ENCODE assay signal across 8 cellular contexts in the genomic region with DNA sequence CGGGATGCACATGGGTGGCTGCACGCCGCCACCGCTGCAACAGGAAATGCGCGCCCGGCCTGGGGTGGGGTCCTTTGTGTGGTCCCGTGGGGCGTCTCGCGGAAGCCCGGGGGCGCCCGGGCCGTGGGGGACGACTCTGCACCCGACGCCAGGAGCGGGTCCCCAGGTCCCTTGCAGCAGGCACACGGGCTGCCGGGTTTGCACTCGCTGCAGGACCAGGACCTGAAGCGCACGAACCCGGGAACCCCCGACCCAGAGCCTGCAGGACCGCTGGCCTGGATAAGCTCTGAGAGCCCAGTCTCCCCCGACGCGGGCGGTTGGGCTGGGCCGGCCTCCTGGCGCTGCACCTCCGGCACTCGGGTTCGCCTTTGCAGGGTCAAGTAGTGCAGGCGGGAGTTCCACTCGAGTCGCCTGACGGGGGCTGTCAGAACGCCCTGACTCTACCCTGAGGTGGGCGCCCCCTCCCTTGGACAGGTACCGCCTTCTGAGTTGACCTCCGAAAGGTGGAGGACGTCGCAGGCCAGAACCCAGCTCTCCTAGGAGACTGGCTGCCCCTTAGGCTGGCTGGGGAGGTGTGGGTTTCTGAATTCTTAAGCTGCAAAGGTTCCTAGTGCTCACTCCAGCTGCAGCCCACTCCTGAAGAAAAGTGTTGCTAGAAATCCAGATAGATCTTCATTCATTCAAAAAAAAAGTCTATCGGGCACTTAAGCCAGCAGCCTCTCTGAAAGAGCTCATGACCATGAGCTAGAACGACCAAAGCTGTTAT.
DNase-seq lines count a peak whose midpoint lies in the region; ATAC-seq, FAIRE-seq and TF ChIP-seq lines count a peak whose summit lies in the region.

No MANE protein-coding gene starts in this region.

- CTCF ChIA-PET in Calu3 (lab: Charles Lee) = interaction anchor here (0.6 kb wide), 1 partner anchor 160 kb away, joined by 3 read pairs; no protein-coding TSS in a partner anchor
- CTCF ChIA-PET in PC-9 (lab: Charles Lee) = interaction anchor here (0.6 to 1.6 kb wide), 2 partner anchors 25 to 190 kb away, joined by 3 to 11 read pairs; no protein-coding TSS in a partner anchor

- peaks cover 18% of the 10 kb centered on the region for H3K4me1 Mint-ChIP-seq in Calu3 (ENCODE audit: low read depth, unreplicated experiment)
- peaks cover 21 to 23% of the 10 kb centered on the region in 2 donors for H3K4me1 Mint-ChIP-seq in natural killer cell treated with Interleukin-12 subunit alpha and Interleukin-12 subunit beta and Interleukin-15 and Interleukin-18, amount 100 ng/mL, for 72 hours (ENCODE audit: low read depth in 2 of 2)

- H3K36me3 ChIP-seq in PC-9 (ENCODE audit: low read depth) (no peaks in the 10 kb centered on the region), esophagus (ENCODE audit: control insufficient read depth in 2 of 2, insufficient read depth in 2 of 2, low read length in 1 of 2) (peaks cover 0 to 2% of the 10 kb centered on the region in 2 donors)

- peak; percentile 21 for ATAC-seq in GM21717 (IDR thresholded peaks at IDR 0.05; ENCODE audit: unreplicated experiment)
- no peak for ATAC-seq in natural killer cell treated with Interleukin-12 subunit alpha and Interleukin-12 subunit beta and Interleukin-15 and Interleukin-18, amount 100 ng/mL, for 72 hours
- ATAC-seq in HG02885 (IDR thresholded peaks at IDR 0.05; ENCODE audit: poor library complexity, unreplicated experiment) = no peak

- H3K4me3 ChIP-seq in PC-9 = peak overlapping the region; percentile 50; the same call in 1 of the 2 replicates
- peak overlapping the region; percentile 54 to 88 for H3K4me3 ChIP-seq in esophagus (ENCODE audit: low read depth in 1 of 2, low read length in 2 of 2)

- H3K9me2 ChIP-seq in PC-9 (ENCODE audit: insufficient read depth) = no peaks in the 10 kb centered on the region

- peaks cover 11% of the 10 kb centered on the region for H3K36me3 Mint-ChIP-seq in Calu3 (ENCODE audit: insufficient read depth, unreplicated experiment)
- no peaks in the 10 kb centered on the region for H3K36me3 Mint-ChIP-seq in natural killer cell treated with Interleukin-12 subunit alpha and Interleukin-12 subunit beta and Interleukin-15 and Interleukin-18, amount 100 ng/mL, for 72 hours

- H3K27ac ChIP-seq in PC-9 (no peak overlapping the region), esophagus (ENCODE audit: low read depth in 2 of 2, low read length in 1 of 2) (peak overlapping the region; percentile 32 to 43)

- H3K4me3 Mint-ChIP-seq in Calu3 (ENCODE audit: low read depth, unreplicated experiment) = peak overlapping the region; percentile 85
- H3K4me3 Mint-ChIP-seq in natural killer cell treated with Interleukin-12 subunit alpha and Interleukin-12 subunit beta and Interleukin-15 and Interleukin-18, amount 100 ng/mL, for 72 hours = peak overlapping the region; percentile 31

- FAIRE-seq in RCC 7860 (lab: Jason Lieb, UNC) = no peak

- peaks cover 30% of the 10 kb centered on the region for H3K79me2 ChIP-seq in PC-9 (ENCODE audit: low read depth)

- intact Hi-C loops in Calu3 (cut with micrococcal nuclease; ENCODE audit: unreplicated experiment) = no loop called here
- intact Hi-C loops in PC-9 (cut with micrococcal nuclease; ENCODE audit: unreplicated experiment) = no loop called here

- peaks cover 12% of the 10 kb centered on the region for H4K20me1 ChIP-seq in PC-9 (ENCODE audit: insufficient read depth)

- H3K4me1 ChIP-seq in PC-9 (replicated peaks; ENCODE audit: insufficient read depth) (peaks cover 8% of the 10 kb centered on the region), esophagus (ENCODE audit: control insufficient read depth in 2 of 2, insufficient read depth in 2 of 2, low read length in 1 of 2) (no peaks in the 10 kb centered on the region)

- H3K9me3 ChIP-seq in PC-9 (ENCODE audit: insufficient read depth, low read depth) (no peaks in the 10 kb centered on the region), esophagus (ENCODE audit: control insufficient read depth in 2 of 2, insufficient read depth in 1 of 2, low read depth in 1 of 2, low read length in 1 of 2) (no peaks in the 10 kb centered on the region)

- DNase-seq in Calu3 = peak; percentile 37
- no peak for DNase-seq in PC-9
- peak; percentile 64 for DNase-seq in natural killer cell treated with Interleukin-12 subunit alpha and Interleukin-12 subunit beta and Interleukin-15 and Interleukin-18, amount 100 ng/mL, for 72 hours (ENCODE audit: low spot score)
- DNase-seq in RCC 7860 (ENCODE audit: low spot score) = no peak
- no peak for DNase-seq in NCI-H524 treated with DMSO at 0.1 percent for 48 hours (lab: John Stamatoyannopoulos, UW)

- peaks cover 12% of the 10 kb centered on the region for H3F3A ChIP-seq in PC-9 (ENCODE audit: insufficient read depth, low read depth)

- WGBS in esophagus, 2 donors = 6 to 7% methylated on average over 46 to 48 of the region's 48 CpGs

- POLR2A ChIA-PET in PC-9 (lab: Charles Lee; ENCODE audit: unreplicated experiment) = no interaction called here

- TF ChIP-seq CTCF in Calu3 (IDR thresholded peaks at IDR 0.05; ENCODE audit: unreplicated experiment) = no peak
- TF ChIP-seq CTCF in PC-9 (conservative IDR thresholded peaks at IDR 0.05) = no peak

- BruUV-seq in Calu3 (replicated peaks; lab: Mats Ljungman, UMichigan) (no TSS peak), PC-9 (replicated peaks; lab: Mats Ljungman, UMichigan) (no TSS peak)

- H3K9me3 Mint-ChIP-seq in Calu3 (ENCODE audit: low read depth, unreplicated experiment) = no peaks in the 10 kb centered on the region
- no peaks in the 10 kb centered on the region for H3K9me3 Mint-ChIP-seq in natural killer cell treated with Interleukin-12 subunit alpha and Interleukin-12 subunit beta and Interleukin-15 and Interleukin-18, amount 100 ng/mL, for 72 hours

- no peak overlapping the region for H3K27ac Mint-ChIP-seq in Calu3 (ENCODE audit: unreplicated experiment)
- no peak overlapping the region for H3K27ac Mint-ChIP-seq in natural killer cell treated with Interleukin-12 subunit alpha and Interleukin-12 subunit beta and Interleukin-15 and Interleukin-18, amount 100 ng/mL, for 72 hours

- H3K4me2 ChIP-seq in PC-9 = peak overlapping the region; percentile 73

- H3K27me3 Mint-ChIP-seq in Calu3 (ENCODE audit: unreplicated experiment) = no peaks in the 10 kb centered on the region
- H3K27me3 Mint-ChIP-seq in natural killer cell treated with Interleukin-12 subunit alpha and Interleukin-12 subunit beta and Interleukin-15 and Interleukin-18, amount 100 ng/mL, for 72 hours = no peaks in the 10 kb centered on the region

- H3K27me3 ChIP-seq in PC-9 (ENCODE audit: insufficient read depth, low read depth) = no peaks in the 10 kb centered on the region
- no peaks in the 10 kb centered on the region for H3K27me3 ChIP-seq in esophagus (ENCODE audit: control insufficient read depth in 1 of 2, insufficient read depth in 2 of 2, low read length in 2 of 2)

- no peak overlapping the region for H2AFZ ChIP-seq in PC-9

Comparison
In these comparisons a context has a peak if more than half of its experiments do, and no peak if none do; other contexts are left out.
1. DNase-seq: peak in Calu3 (single experiment) and natural killer cell treated with Interleukin-12 subunit alpha and Interleukin-12 subunit beta and Interleukin-15 and Interleukin-18, amount 100 ng/mL, for 72 hours (single experiment); none in PC-9 (0 of 2), RCC 7860 (single experiment) and NCI-H524 treated with DMSO at 0.1 percent for 48 hours (single experiment).